25 cellular contexts compared by ENCODE assay signal in genomic region chr5:61182449-61182848, GRCh38. TPM values are rescaled to one million over a fixed set of nuclear protein-coding genes. Genes with fewer than 3 reads are reported as not detected.
DNase-seq lines count a peak whose midpoint lies in the region; ATAC-seq and TF ChIP-seq lines count a peak whose summit lies in the region.
"Had no signal": no experiment of that assay in that cellular context is flagged by ENCODE, and none has a peak within 500 bp of the region (broad histone marks: within the 10 kb centered on the region; RNA-seq: fewer than 3 reads in every experiment).

No MANE protein-coding gene starts in this region.

- H3K36me3 ChIP-seq in Panc1 (ENCODE audit: control insufficient read depth, insufficient read depth, low read length) (no peaks in the 10 kb centered on the region), sigmoid colon (no peaks in the 10 kb centered on the region)
- H3K36me3 ChIP-seq: left ventricle myocardium inferior, neutrophil, suprapubic skin had no signal

- POLR2A ChIA-PET in Panc1 (lab: Charles Lee), result interaction anchor here (0.6 kb wide), 1 partner anchor 46 kb away, joined by 7 read pairs; no protein-coding TSS in a partner anchor

- ATAC-seq in Panc1 (0 out of 2 replicates have a peak, but pooled peaks have one; percentile 45), Right ventricle myocardium superior (ENCODE audit: poor library complexity) (no peak)
- ATAC-seq: HCT116 had no signal

- H3K27ac ChIP-seq in Panc1 (ENCODE audit: low read length) (no peak overlapping the region), sigmoid colon (no peak overlapping the region)
- H3K27ac ChIP-seq: 22Rv1, dorsolateral prefrontal cortex, left ventricle myocardium inferior, neutrophil, suprapubic skin had no signal

- TF ChIP-seq POLR2A in sigmoid colon (IDR thresholded peaks at IDR 0.05), result no peak

- no peaks in the 10 kb centered on the region for H3K4me1 ChIP-seq in Panc1 (ENCODE audit: control insufficient read depth, insufficient read depth, low read length)
- H3K4me1 ChIP-seq in sigmoid colon, result no peaks in the 10 kb centered on the region

- H3K4me3 ChIP-seq in Panc1 (ENCODE audit: low read depth in 2 of 2, low read length in 2 of 2) (no peak overlapping the region), choroid plexus epithelial cell (ENCODE audit: low read depth, low read length) (no peak overlapping the region), sigmoid colon (no peak overlapping the region)
- H3K4me3 ChIP-seq: dorsolateral prefrontal cortex, left ventricle myocardium inferior, suprapubic skin had no signal

- H3K27me3 ChIP-seq in Panc1 (ENCODE audit: control insufficient read depth, insufficient read depth, low read length) (no peaks in the 10 kb centered on the region), sigmoid colon (no peaks in the 10 kb centered on the region)
- H3K27me3 ChIP-seq: dorsolateral prefrontal cortex, neutrophil, suprapubic skin had no signal

- DNase-seq in DMS53 (lab: John Stamatoyannopoulos, UW) (peak; percentile 67), DMS53 treated with DMSO at 0.1 percent for 48 hours (lab: John Stamatoyannopoulos, UW; ENCODE audit: unreplicated experiment) (no peak), Panc1 (ENCODE audit: low read depth, low spot score) (no peak), choroid plexus epithelial cell (ENCODE audit: low read depth) (peak; percentile 20), pulmonary artery endothelial cell (ENCODE audit: low read depth, low spot score) (peak; percentile 11), NCI-H524 treated with DMSO at 0.1 percent for 48 hours (lab: John Stamatoyannopoulos, UW) (no peak), Right ventricle myocardium superior (no peak), sigmoid colon (no peak)
- DNase-seq: activated CD4-positive, CD25-positive, alpha-beta regulatory T cell treated with anti-CD3 and anti-CD28 coated beads, Interleukin-2, amount 50 U/mL, for 72 hours; activated CD8-positive, alpha-beta memory T cell treated with anti-CD3 and anti-CD28 coated beads for 24 hours; activated effector memory CD4-positive, alpha-beta T cell treated with Interleukin-2 at 50 U/mL for 16 hours; central memory CD4-positive, alpha-beta T cell; DMS 273 treated with DMSO at 0.1 percent for 48 hours; dorsolateral prefrontal cortex; Kasumi-1; left ventricle myocardium inferior; NCI-H1436 treated with DMSO at 0.1 percent for 48 hours; NCI-H345; SHP77 treated with DMSO at 0.1 percent for 48 hours; stimulated activated CD4-positive, alpha-beta T cell treated with anti-CD3 and anti-CD28 coated beads, Interleukin-15, amount 100 ng/mL, for 24 hours; T-cell had no signal

- no TSS peak for BruUV-seq in Panc1 (replicated peaks; lab: Mats Ljungman, UMichigan)

- WGBS in sigmoid colon, 2 donors, result 56 to 81% methylated on average over 2 of the region's 2 CpGs

- CTCF ChIA-PET in Panc1 (lab: Charles Lee), result no interaction called here

- H3K9me3 ChIP-seq in Panc1 (ENCODE audit: control insufficient read depth, insufficient read depth, low read depth, low read length), result no peaks in the 10 kb centered on the region
- no peaks in the 10 kb centered on the region for H3K9me3 ChIP-seq in sigmoid colon
- H3K9me3 ChIP-seq: left ventricle myocardium inferior, neutrophil, suprapubic skin had no signal

- in situ Hi-C loops in Panc1 (cut with HindIII; ENCODE audit: low pct_unique_long_range_greater_than_20kb, low sequenced_read_pairs), result no loop called here

- no peak for TF ChIP-seq EP300 in sigmoid colon (IDR thresholded peaks at IDR 0.05)

- intact Hi-C loops in Panc1 (cut with micrococcal nuclease; ENCODE audit: unreplicated experiment), result no loop called here
- intact Hi-C loops in Right ventricle myocardium superior (cut with DNase I), result no loop called here
- intact Hi-C loops in sigmoid colon (cut with DNase I), result no loop called here

- TF ChIP-seq CTCF in Panc1 (IDR thresholded peaks at IDR 0.05) (no peak), choroid plexus epithelial cell (conservative IDR thresholded peaks at IDR 0.05; ENCODE audit: low read depth, low read length) (no peak), sigmoid colon (IDR thresholded peaks at IDR 0.05) (no peak)

RNA-seq across cellular contexts. Expression of gene SMIM15, which starts 20.2 kb away (rescaled TPM):
- 77.5 TPM for total RNA-seq in Panc1 (2021; ENCODE audit: unreplicated experiment)
- polyA plus RNA-seq in Panc1 (2012; ENCODE audit: insufficient read length), result 50.9 TPM
- 80.8 and 82.9 TPM in 2 replicates for total RNA-seq in pulmonary artery endothelial cell
- total RNA-seq in Right ventricle myocardium superior, result 19.2 TPM
- total RNA-seq in sigmoid colon, result 10 to 100 TPM; 12.2 to 35.0 (median 21.2) TPM
- 10 to 100 TPM; 43.3 to 77.0 (median 48.6) TPM for polyA plus RNA-seq in sigmoid colon

Comparison
In these comparisons a context has a peak if more than half of its experiments do, and no peak if none do; other contexts are left out.
1. DNase-seq: peak in DMS53 (single experiment), choroid plexus epithelial cell (single experiment) and pulmonary artery endothelial cell (single experiment); none in DMS53 treated with DMSO at 0.1 percent for 48 hours (single experiment), Panc1 (single experiment), NCI-H524 treated with DMSO at 0.1 percent for 48 hours (single experiment), Right ventricle myocardium superior (single experiment) and sigmoid colon (single experiment).